8 cellular contexts compared by ENCODE assay signal in the genomic region with DNA sequence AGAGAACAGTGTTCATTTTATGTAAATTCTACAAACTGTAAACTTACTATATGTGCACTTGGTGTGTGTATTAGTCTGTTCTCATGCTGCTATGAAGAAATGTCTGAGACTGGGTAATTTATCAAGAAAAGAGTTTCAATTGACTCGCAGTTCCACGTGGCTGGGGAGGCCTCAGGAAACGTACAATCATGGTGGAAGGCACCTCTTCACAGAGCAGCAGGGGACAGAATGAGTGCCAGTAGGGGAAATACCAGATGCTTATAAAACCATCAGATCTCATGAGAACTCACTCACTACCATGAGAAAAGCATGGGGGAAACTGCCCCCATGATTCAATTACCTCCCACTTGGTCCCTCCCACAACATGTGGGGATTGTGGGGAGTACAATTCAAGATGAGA. TPM values are rescaled to one million over a fixed set of nuclear protein-coding genes. Genes with fewer than 3 reads are reported as not detected.
A peak's percentile ranks its signal among the peaks of the same experiment; 100 is the strongest.
DNase-seq lines count a peak whose midpoint lies in the region; ATAC-seq, FAIRE-seq and TF ChIP-seq lines count a peak whose summit lies in the region.
"Not testable (repeated sequence)": the region's sequence is repeated elsewhere in the genome, so short reads cannot be mapped to it uniquely, and the experiment has no call there.

No MANE protein-coding gene starts in this region.

- not testable (repeated sequence) for H3K4me1 Mint-ChIP-seq in T-helper 2 cell treated with Interferon-gamma antibody and Interleukin-4, amounts not matched to agents 5 μg/mL and 100 μg/mL, for 36 hours (ENCODE audit: low read depth)
- H3K4me1 Mint-ChIP-seq in activated CD4-positive, alpha-beta memory T cell treated with anti-CD3 and anti-CD28 coated beads for 36 hours (ENCODE audit: low read depth), result peaks cover 37% of the 10 kb centered on the region
- H3K4me1 Mint-ChIP-seq in activated T-cell treated with anti-CD3 and anti-CD28 coated beads, Interleukin-2, amount 50 U/mL, for 24 hours (ENCODE audit: low read depth), result peaks cover 44% of the 10 kb centered on the region
- peaks cover 14% of the 10 kb centered on the region for H3K4me1 Mint-ChIP-seq in activated T-helper 2 cell treated with anti-CD3 and anti-CD28 coated beads, Interferon-gamma antibody, Interleukin-2, Interleukin-4, amounts not matched to agents 10 μg/mL and 5 μg/mL and 100 μg/mL, durations not matched to agents 14 hours and 24 hours and 36 hours (ENCODE audit: low read depth)
- peaks cover 40% of the 10 kb centered on the region for H3K4me1 Mint-ChIP-seq in activated naive CD8-positive, alpha-beta T cell treated with anti-CD3 and anti-CD28 coated beads for 36 hours

- not testable (repeated sequence) for DNase-seq in GM12891 (ENCODE audit: insufficient read length, low spot score); activated T-cell treated with anti-CD3 and anti-CD28 coated beads, Interleukin-2, amount 50 U/mL, for 24 hours; activated T-helper 2 cell treated with anti-CD3 and anti-CD28 coated beads, Interferon-gamma antibody, Interleukin-2, Interleukin-4, amounts not matched to agents 10 μg/mL and 5 μg/mL and 100 μg/mL, durations not matched to agents 14 hours and 24 hours and 36 hours (ENCODE audit: low spot score)
- DNase-seq in T-helper 2 cell treated with Interferon-gamma antibody and Interleukin-4, amounts not matched to agents 5 μg/mL and 100 μg/mL, for 36 hours (ENCODE audit: low spot score), result peak; percentile 6
- DNase-seq in activated CD4-positive, alpha-beta memory T cell treated with anti-CD3 and anti-CD28 coated beads for 36 hours, result peak; percentile 38
- peak; percentile 32 for DNase-seq in activated naive CD8-positive, alpha-beta T cell treated with anti-CD3 and anti-CD28 coated beads for 36 hours
- peak; percentile 30 for DNase-seq in stimulated activated CD4-positive, alpha-beta T cell treated with anti-CD3 and anti-CD28 coated beads, Interleukin-15, amount 100 ng/mL, for 24 hours
- peak; percentile 32 for DNase-seq in stimulated activated naive CD8-positive, alpha-beta T cell treated with anti-CD3 and anti-CD28 coated beads, Interleukin-15, Interleukin-2, amounts not matched to agents 100 U/mL and 50 U/mL, for 24 hours

- not testable (repeated sequence) for H3K4me3 Mint-ChIP-seq in T-helper 2 cell treated with Interferon-gamma antibody and Interleukin-4, amounts not matched to agents 5 μg/mL and 100 μg/mL, for 36 hours; activated CD4-positive, alpha-beta memory T cell treated with anti-CD3 and anti-CD28 coated beads for 36 hours; activated T-cell treated with anti-CD3 and anti-CD28 coated beads, Interleukin-2, amount 50 U/mL, for 24 hours; activated T-helper 2 cell treated with anti-CD3 and anti-CD28 coated beads, Interferon-gamma antibody, Interleukin-2, Interleukin-4, amounts not matched to agents 10 μg/mL and 5 μg/mL and 100 μg/mL, durations not matched to agents 14 hours and 24 hours and 36 hours (ENCODE audit: low read depth); activated naive CD8-positive, alpha-beta T cell treated with anti-CD3 and anti-CD28 coated beads for 36 hours

- peak; percentile 50 for ATAC-seq in stimulated activated naive CD8-positive, alpha-beta T cell treated with anti-CD3 and anti-CD28 coated beads, Interleukin-15, Interleukin-2, amounts not matched to agents 100 U/mL and 50 U/mL, for 24 hours

- CTCF ChIA-PET in activated CD4-positive, alpha-beta memory T cell treated with anti-CD3 and anti-CD28 coated beads for 36 hours (lab: Charles Lee), result interaction anchor here (1.0 kb wide), 1 partner anchor 14 kb away, joined by 3 read pairs; no protein-coding TSS in a partner anchor

- H3K9me3 Mint-ChIP-seq in T-helper 2 cell treated with Interferon-gamma antibody and Interleukin-4, amounts not matched to agents 5 μg/mL and 100 μg/mL, for 36 hours, result peaks cover 35% of the 10 kb centered on the region
- H3K9me3 Mint-ChIP-seq in activated CD4-positive, alpha-beta memory T cell treated with anti-CD3 and anti-CD28 coated beads for 36 hours, result peaks cover 34% of the 10 kb centered on the region
- H3K9me3 Mint-ChIP-seq in activated T-cell treated with anti-CD3 and anti-CD28 coated beads, Interleukin-2, amount 50 U/mL, for 24 hours, result peaks cover 30% of the 10 kb centered on the region
- H3K9me3 Mint-ChIP-seq in activated T-helper 2 cell treated with anti-CD3 and anti-CD28 coated beads, Interferon-gamma antibody, Interleukin-2, Interleukin-4, amounts not matched to agents 10 μg/mL and 5 μg/mL and 100 μg/mL, durations not matched to agents 14 hours and 24 hours and 36 hours, result peaks cover 33% of the 10 kb centered on the region
- peaks cover 25% of the 10 kb centered on the region for H3K9me3 Mint-ChIP-seq in activated naive CD8-positive, alpha-beta T cell treated with anti-CD3 and anti-CD28 coated beads for 36 hours

- intact Hi-C loops in activated CD4-positive, alpha-beta memory T cell treated with anti-CD3 and anti-CD28 coated beads for 36 hours (cut with micrococcal nuclease), result loop anchor here (2.0 to 5.0 kb wide), 2 partner anchors 15 to 34 kb away; a partner anchor contains a TSS
- intact Hi-C loops in activated T-helper 2 cell treated with anti-CD3 and anti-CD28 coated beads, Interferon-gamma antibody, Interleukin-2, Interleukin-4, amounts not matched to agents 10 μg/mL and 5 μg/mL and 100 μg/mL, durations not matched to agents 14 hours and 24 hours and 36 hours (cut with micrococcal nuclease), result not testable (repeated sequence)

- peak; percentile 45 for FAIRE-seq in GM12891 (lab: Jason Lieb, UNC)

- not testable (repeated sequence) for H3K27ac Mint-ChIP-seq in T-helper 2 cell treated with Interferon-gamma antibody and Interleukin-4, amounts not matched to agents 5 μg/mL and 100 μg/mL, for 36 hours
- H3K27ac Mint-ChIP-seq in activated CD4-positive, alpha-beta memory T cell treated with anti-CD3 and anti-CD28 coated beads for 36 hours, result peak overlapping the region; percentile 39
- peak overlapping the region; percentile 76 for H3K27ac Mint-ChIP-seq in activated T-cell treated with anti-CD3 and anti-CD28 coated beads, Interleukin-2, amount 50 U/mL, for 24 hours
- peak overlapping the region; percentile 25 for H3K27ac Mint-ChIP-seq in activated T-helper 2 cell treated with anti-CD3 and anti-CD28 coated beads, Interferon-gamma antibody, Interleukin-2, Interleukin-4, amounts not matched to agents 10 μg/mL and 5 μg/mL and 100 μg/mL, durations not matched to agents 14 hours and 24 hours and 36 hours
- H3K27ac Mint-ChIP-seq in activated naive CD8-positive, alpha-beta T cell treated with anti-CD3 and anti-CD28 coated beads for 36 hours, result peak overlapping the region; percentile 81

- H3K36me3 Mint-ChIP-seq in T-helper 2 cell treated with Interferon-gamma antibody and Interleukin-4, amounts not matched to agents 5 μg/mL and 100 μg/mL, for 36 hours (ENCODE audit: low read depth); activated T-helper 2 cell treated with anti-CD3 and anti-CD28 coated beads, Interferon-gamma antibody, Interleukin-2, Interleukin-4, amounts not matched to agents 10 μg/mL and 5 μg/mL and 100 μg/mL, durations not matched to agents 14 hours and 24 hours and 36 hours (ENCODE audit: low read depth): not testable (repeated sequence)
- H3K36me3 Mint-ChIP-seq in activated CD4-positive, alpha-beta memory T cell treated with anti-CD3 and anti-CD28 coated beads for 36 hours, result peaks cover 19% of the 10 kb centered on the region
- H3K36me3 Mint-ChIP-seq in activated T-cell treated with anti-CD3 and anti-CD28 coated beads, Interleukin-2, amount 50 U/mL, for 24 hours (ENCODE audit: low read depth), result peaks cover 14% of the 10 kb centered on the region
- H3K36me3 Mint-ChIP-seq in activated naive CD8-positive, alpha-beta T cell treated with anti-CD3 and anti-CD28 coated beads for 36 hours, result peaks cover 35% of the 10 kb centered on the region

- TF ChIP-seq POLR2A in GM12891 (IDR thresholded peaks at IDR 0.05; ENCODE audit: low read depth, low read length), result not testable (repeated sequence)

- POLR2A ChIA-PET in activated CD4-positive, alpha-beta memory T cell treated with anti-CD3 and anti-CD28 coated beads for 36 hours (lab: Charles Lee), result not testable (repeated sequence)

- H3K27me3 Mint-ChIP-seq in T-helper 2 cell treated with Interferon-gamma antibody and Interleukin-4, amounts not matched to agents 5 μg/mL and 100 μg/mL, for 36 hours (ENCODE audit: low read depth); activated CD4-positive, alpha-beta memory T cell treated with anti-CD3 and anti-CD28 coated beads for 36 hours; activated T-cell treated with anti-CD3 and anti-CD28 coated beads, Interleukin-2, amount 50 U/mL, for 24 hours; activated T-helper 2 cell treated with anti-CD3 and anti-CD28 coated beads, Interferon-gamma antibody, Interleukin-2, Interleukin-4, amounts not matched to agents 10 μg/mL and 5 μg/mL and 100 μg/mL, durations not matched to agents 14 hours and 24 hours and 36 hours (ENCODE audit: low read depth); activated naive CD8-positive, alpha-beta T cell treated with anti-CD3 and anti-CD28 coated beads for 36 hours: not testable (repeated sequence)

RNA-seq across cellular contexts. Expression of a gene that starts 32.8 kb away (rescaled TPM):
- 6.9 TPM for polyA plus RNA-seq in GM12891 (2012; ENCODE audit: low read depth, missing spikeins)
- 10 to 100 TPM; 25.3 to 26.2 TPM for total RNA-seq in activated CD4-positive, alpha-beta memory T cell treated with anti-CD3 and anti-CD28 coated beads for 36 hours
- 33.7 and 34.2 TPM in 2 replicates for total RNA-seq in activated T-helper 2 cell treated with anti-CD3 and anti-CD28 coated beads, Interferon-gamma antibody, Interleukin-2, Interleukin-4, amounts not matched to agents 10 μg/mL and 5 μg/mL and 100 μg/mL, durations not matched to agents 14 hours and 24 hours and 36 hours
- 10 to 100 TPM; 19.4 to 21.3 TPM for total RNA-seq in activated naive CD8-positive, alpha-beta T cell treated with anti-CD3 and anti-CD28 coated beads for 36 hours
